Comparison of ENCODE assay signal across 13 cellular contexts in genomic region chr12:86376052-86376451, GRCh38.
A peak's percentile ranks its signal among the peaks of the same experiment; 100 is the strongest.
DNase-seq lines count a peak whose midpoint lies in the region; ATAC-seq and TF ChIP-seq lines count a peak whose summit lies in the region.
"Had no signal": no experiment of that assay in that cellular context is flagged by ENCODE, and none has a peak within 500 bp of the region (broad histone marks: within the 10 kb centered on the region; RNA-seq: fewer than 3 reads in every experiment).

No MANE protein-coding gene starts in this region.

- H3K36me3 Mint-ChIP-seq in Calu3 (ENCODE audit: insufficient read depth, unreplicated experiment) = no peaks in the 10 kb centered on the region
- no peaks in the 10 kb centered on the region for H3K36me3 Mint-ChIP-seq in natural killer cell treated with Interleukin-12 subunit alpha and Interleukin-12 subunit beta and Interleukin-15 and Interleukin-18, amount 100 ng/mL, for 72 hours
- H3K36me3 Mint-ChIP-seq: IgD-negative memory B cell had no signal

- DNase-seq in Calu3 = peak; percentile 6
- peak; percentile 14 for DNase-seq in HEK293T (ENCODE audit: extremely low spot score)
- peak; percentile 76 for DNase-seq in islet precursor cell
- DNase-seq in natural killer cell treated with Interleukin-12 subunit alpha and Interleukin-12 subunit beta and Interleukin-15 and Interleukin-18, amount 100 ng/mL, for 72 hours (ENCODE audit: low spot score) = no peak
- no peak for DNase-seq in anterior cingulate cortex (lab: John Stamatoyannopoulos, UW)
- DNase-seq: activated CD4-positive, alpha-beta T cell treated with anti-CD3 and anti-CD28 coated beads, Interleukin-2, amount 10 ng/mL, durations not matched to agents 24 days and 14 days; activated T-cell treated with anti-CD3 and anti-CD28 coated beads, Interleukin-2, amount 50 U/mL, for 48 hours; NCI-H524 treated with DMSO at 0.1 percent for 48 hours had no signal

- TF ChIP-seq POLR2A in GM18505 (IDR thresholded peaks at IDR 0.05; ENCODE audit: borderline replicate concordance, extremely low read depth, insufficient read depth, insufficient read length) = no peak

- POLR2A ChIA-PET in HEK293T (lab: Yijun Ruan, JAX) = no interaction called here

- intact Hi-C loops in Calu3 (cut with micrococcal nuclease; ENCODE audit: unreplicated experiment) = no loop called here

- no peaks in the 10 kb centered on the region for H3K27me3 Mint-ChIP-seq in Calu3 (ENCODE audit: unreplicated experiment)
- H3K27me3 Mint-ChIP-seq in natural killer cell treated with Interleukin-12 subunit alpha and Interleukin-12 subunit beta and Interleukin-15 and Interleukin-18, amount 100 ng/mL, for 72 hours = no peaks in the 10 kb centered on the region
- H3K27me3 Mint-ChIP-seq: activated CD4-positive, alpha-beta T cell treated with anti-CD3 and anti-CD28 coated beads, Interleukin-2, amount 10 ng/mL, durations not matched to agents 24 days and 14 days; IgD-negative memory B cell had no signal

- no peak overlapping the region for H3K27ac Mint-ChIP-seq in Calu3 (ENCODE audit: unreplicated experiment)
- H3K27ac Mint-ChIP-seq in natural killer cell treated with Interleukin-12 subunit alpha and Interleukin-12 subunit beta and Interleukin-15 and Interleukin-18, amount 100 ng/mL, for 72 hours = no peak overlapping the region
- H3K27ac Mint-ChIP-seq: activated CD4-positive, alpha-beta T cell treated with anti-CD3 and anti-CD28 coated beads, Interleukin-2, amount 10 ng/mL, durations not matched to agents 24 days and 14 days; IgD-negative memory B cell; T-helper 2 cell treated with Interferon-gamma antibody and Interleukin-4, amounts not matched to agents 5 μg/mL and 100 μg/mL, for 36 hours had no signal

- H3K4me3 Mint-ChIP-seq in Calu3 (ENCODE audit: low read depth, unreplicated experiment) = no peak overlapping the region
- H3K4me3 Mint-ChIP-seq in natural killer cell treated with Interleukin-12 subunit alpha and Interleukin-12 subunit beta and Interleukin-15 and Interleukin-18, amount 100 ng/mL, for 72 hours = no peak overlapping the region
- H3K4me3 Mint-ChIP-seq: activated CD4-positive, alpha-beta T cell treated with anti-CD3 and anti-CD28 coated beads, Interleukin-2, amount 10 ng/mL, durations not matched to agents 24 days and 14 days; IgD-negative memory B cell; T-helper 2 cell treated with Interferon-gamma antibody and Interleukin-4, amounts not matched to agents 5 μg/mL and 100 μg/mL, for 36 hours had no signal

- TF ChIP-seq CTCF in Calu3 (IDR thresholded peaks at IDR 0.05; ENCODE audit: unreplicated experiment) = no peak

- BruUV-seq in Calu3 (replicated peaks; lab: Mats Ljungman, UMichigan) = no TSS peak

- no peaks in the 10 kb centered on the region for H3K9me3 Mint-ChIP-seq in Calu3 (ENCODE audit: low read depth, unreplicated experiment)
- H3K9me3 Mint-ChIP-seq in natural killer cell treated with Interleukin-12 subunit alpha and Interleukin-12 subunit beta and Interleukin-15 and Interleukin-18, amount 100 ng/mL, for 72 hours = peaks cover 4% of the 10 kb centered on the region

- peak; percentile 54; the same call in 2 of the 3 replicates for ATAC-seq in SK-N-SH treated with all-trans-retinoic acid at 6 μM for 48 hours
- ATAC-seq in natural killer cell treated with Interleukin-12 subunit alpha and Interleukin-12 subunit beta and Interleukin-15 and Interleukin-18, amount 100 ng/mL, for 72 hours = no peak
- no peak for ATAC-seq in GM18505 (IDR thresholded peaks at IDR 0.05; ENCODE audit: unreplicated experiment)
- ATAC-seq: mucosa of descending colon had no signal

- CTCF ChIA-PET in Calu3 (lab: Charles Lee) = no interaction called here
- CTCF ChIA-PET in HEK293T (lab: Yijun Ruan, JAX) = no interaction called here

- H3K4me1 Mint-ChIP-seq in Calu3 (ENCODE audit: low read depth, unreplicated experiment) = no peaks in the 10 kb centered on the region
- no peaks in the 10 kb centered on the region for H3K4me1 Mint-ChIP-seq in natural killer cell treated with Interleukin-12 subunit alpha and Interleukin-12 subunit beta and Interleukin-15 and Interleukin-18, amount 100 ng/mL, for 72 hours (ENCODE audit: low read depth in 2 of 2)
- H3K4me1 Mint-ChIP-seq: activated CD4-positive, alpha-beta T cell treated with anti-CD3 and anti-CD28 coated beads, Interleukin-2, amount 10 ng/mL, durations not matched to agents 24 days and 14 days; IgD-negative memory B cell had no signal

TF ChIP-seq in HEK293T, 16 proteins besides CTCF, POLR2A, EP300 and RAD21:
- TF ChIP-seq HDGF (IDR thresholded peaks at IDR 0.05; ENCODE audit: borderline replicate concordance) (no peak), SUZ12 (IDR thresholded peaks at IDR 0.05) (no peak), SP1 (IDR thresholded peaks at IDR 0.05) (no peak), ZNF384 (IDR thresholded peaks at IDR 0.05) (peak; percentile 82), FOXA1 (IDR thresholded peaks at IDR 0.05) (no peak), ELF4 (IDR thresholded peaks at IDR 0.05) (no peak)

TF ChIP-seq in SK-N-SH treated with all-trans-retinoic acid at 6 μM for 48 hours, 23 proteins besides CTCF, POLR2A, EP300 and RAD21:
- TF ChIP-seq PPARA (CRISPR knock-in tag; IDR thresholded peaks at IDR 0.05; ENCODE audit: borderline replicate concordance) = no peak
- no peak for TF ChIP-seq ESRRG (CRISPR knock-in tag; IDR thresholded peaks at IDR 0.05)
- no peak for TF ChIP-seq ZFP30 (CRISPR knock-in tag; IDR thresholded peaks at IDR 0.05)

Comparison
In these comparisons a context has a peak if more than half of its experiments do, and no peak if none do; other contexts are left out.
1. DNase-seq: peak in Calu3 (single experiment), HEK293T (single experiment) and islet precursor cell (single experiment); none in natural killer cell treated with Interleukin-12 subunit alpha and Interleukin-12 subunit beta and Interleukin-15 and Interleukin-18, amount 100 ng/mL, for 72 hours (single experiment) and anterior cingulate cortex (0 of 58).